Comparison of ENCODE assay signal across 1 cellular context in the genomic region with DNA sequence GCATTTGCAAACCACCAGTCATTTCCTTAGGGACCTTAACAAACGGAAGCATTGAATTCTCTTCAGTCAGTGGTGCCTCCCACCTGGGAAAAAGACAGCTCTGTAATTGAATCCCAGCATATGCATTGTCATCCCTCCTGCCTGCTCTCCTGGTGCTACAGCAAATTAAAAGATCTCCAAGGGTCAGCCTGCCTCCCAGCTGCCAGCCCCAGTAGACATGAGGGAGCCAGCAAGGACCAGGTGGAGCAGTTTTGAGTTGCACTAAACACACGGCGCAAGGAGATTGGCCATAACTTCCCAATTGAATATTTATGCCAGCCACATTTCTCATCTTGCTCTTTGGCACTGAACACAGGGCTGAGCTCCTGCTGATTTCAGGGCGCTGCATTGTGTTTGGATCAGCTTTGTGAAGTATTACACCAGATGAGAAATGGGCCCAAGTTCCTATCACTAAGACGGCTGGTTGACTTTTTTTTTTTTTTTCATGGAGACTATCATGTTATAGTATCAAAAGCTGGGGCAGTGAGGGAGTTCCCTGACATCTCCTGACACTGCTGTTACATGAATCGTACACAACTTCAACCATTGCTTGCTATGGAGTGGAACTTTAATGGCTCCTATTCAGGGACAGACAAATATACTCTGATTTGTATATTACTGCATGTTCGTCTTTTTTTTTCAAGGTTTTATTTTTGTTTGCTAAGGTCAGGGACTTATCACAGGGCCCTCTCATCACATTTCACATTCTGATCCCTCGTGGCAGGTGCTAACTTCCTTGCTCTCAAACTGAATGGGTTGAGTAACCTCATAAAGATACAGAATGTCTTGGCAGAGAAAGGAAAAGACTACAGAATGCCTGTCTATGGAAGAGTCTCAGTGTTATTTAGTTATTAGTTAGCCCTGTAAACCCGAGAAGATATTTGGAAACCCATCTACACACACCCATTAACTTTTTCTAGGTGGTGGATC.
TF ChIP-seq lines count a peak whose summit lies in the region.

No MANE protein-coding gene starts in this region.

TF ChIP-seq in Ishikawa, 13 proteins besides CTCF, POLR2A, EP300 and RAD21 (continued from another document):
- TF ChIP-seq CEBPB (IDR thresholded peaks at IDR 0.05) (peak; percentile 3; the same call in 1 of the 2 replicates), EGR1 (IDR thresholded peaks at IDR 0.05) (peak; percentile 20; the same call in 1 of the 2 replicates), TEAD4 (IDR thresholded peaks at IDR 0.05) (peak; percentile 53; the same call in 1 of the 2 replicates)
